ENCODE assay signal across 13 cellular contexts in the genomic region with DNA sequence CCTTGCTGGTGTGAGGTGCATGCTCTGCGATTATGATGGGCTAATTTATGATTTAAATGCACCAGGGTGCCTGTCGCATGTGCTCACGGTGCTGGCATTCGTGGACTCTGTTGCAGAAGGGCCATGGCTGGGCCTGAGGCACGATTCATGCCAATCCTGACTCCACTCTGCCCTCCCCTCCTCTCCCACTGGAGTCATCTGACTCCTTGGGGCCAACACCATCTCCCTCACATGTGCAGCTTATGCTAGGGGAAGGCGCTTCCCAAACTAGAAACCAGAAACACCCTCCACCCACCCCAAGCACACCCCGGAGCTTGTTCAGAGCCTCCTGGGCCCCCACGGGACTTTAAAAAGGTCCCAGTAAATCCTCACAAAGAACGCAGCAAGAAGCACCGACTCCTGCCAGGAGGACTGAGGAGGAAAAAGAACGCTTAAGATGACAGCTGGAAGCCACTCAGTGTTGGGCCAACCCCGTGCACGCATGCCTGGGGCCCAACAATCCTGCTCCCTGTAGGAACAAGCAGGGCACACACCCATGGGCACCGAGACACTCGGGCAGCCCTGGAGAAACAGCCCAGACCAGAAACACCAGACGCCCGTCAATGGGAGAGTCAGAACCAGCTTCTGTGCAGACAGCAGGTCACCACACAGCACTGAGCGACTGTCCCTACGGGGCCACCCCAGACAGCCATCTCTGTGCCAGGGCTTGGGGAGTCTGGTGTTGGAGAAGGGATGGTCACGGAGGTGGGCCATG. TPM values are rescaled to one million over a fixed set of nuclear protein-coding genes. Genes with fewer than 3 reads are reported as not detected.
A peak's percentile ranks its signal among the peaks of the same experiment; 100 is the strongest.
DNase-seq lines count a peak whose midpoint lies in the region; ATAC-seq, FAIRE-seq and TF ChIP-seq lines count a peak whose summit lies in the region.
"Had no signal": no experiment of that assay in that cellular context is flagged by ENCODE, and none has a peak within 500 bp of the region (broad histone marks: within the 10 kb centered on the region; RNA-seq: fewer than 3 reads in every experiment).

No MANE protein-coding gene starts in this region.

- intact Hi-C loops in Right ventricle myocardium superior (cut with DNase I) (loop anchor here (5.0 kb wide), 1 partner anchor 107 kb away; the partner anchor contains the start of gene BAIAP2L1), K562 (cut with micrococcal nuclease) (loop anchor here (1.0 to 5.0 kb wide), 3 partner anchors 106 to 542 kb away; partner anchors contain the start of gene BAIAP2L1), upper lobe of right lung (cut with DNase I) (loop anchor here (10.0 kb wide), 1 partner anchor 109 kb away; the partner anchor contains the start of gene BAIAP2L1)

- H3K4me3 ChIP-seq in right atrium auricular region (no peak overlapping the region), K562 (no peak overlapping the region), upper lobe of right lung (no peak overlapping the region)
- H3K4me3 ChIP-seq: SK-N-MC had no signal

- H3K4me2 ChIP-seq in K562 (ENCODE audit: insufficient read depth, low read length): no peak overlapping the region

- in situ Hi-C loops in K562 (cut with MboI): loop anchor here (5.0 to 10.0 kb wide), 2 partner anchors 449 to 547 kb away; no protein-coding TSS in a partner anchor

- H3K79me2 ChIP-seq in K562 (ENCODE audit: control insufficient read depth, insufficient read depth, low read length): no peaks in the 10 kb centered on the region

- TF ChIP-seq CTCF in right atrium auricular region (IDR thresholded peaks at IDR 0.05) (no peak), K562 (IDR thresholded peaks at IDR 0.05 in 2 of 3, conservative IDR thresholded peaks at IDR 0.05 in 1 of 3; ENCODE audit: insufficient read depth in 2 of 3, low read depth in 1 of 3, low read length in 3 of 3) (no peak), upper lobe of right lung (IDR thresholded peaks at IDR 0.05) (no peak)

- DNase-seq in Right ventricle myocardium superior (no peak), right atrium auricular region (ENCODE audit: low spot score) (no peak), K562 (ENCODE audit: extremely low read depth in 1 of 4, low spot score in 3 of 4) (no peak), midbrain (lab: John Stamatoyannopoulos, UW) (peak; percentile 8), upper lobe of right lung (no peak)
- DNase-seq in stimulated activated CD4-positive, alpha-beta T cell treated with anti-CD3 and anti-CD28 coated beads, Interleukin-4, amount 100 ng/mL, for 24 hours: no peak

- TF ChIP-seq RAD21 in K562 (CRISPR knock-in tag; conservative IDR thresholded peaks at IDR 0.05 in 1 of 2, IDR thresholded peaks at IDR 0.05 in 1 of 2): no peak

- ATAC-seq in Right ventricle myocardium superior (ENCODE audit: poor library complexity) (peak; percentile 19), K562 (no peak), upper lobe of right lung (peak; percentile 45), GM21576 (IDR thresholded peaks at IDR 0.05; ENCODE audit: unreplicated experiment) (no peak), GM21528 (IDR thresholded peaks at IDR 0.05; ENCODE audit: low FRiP score, unreplicated experiment) (no peak)

- H3K36me3 ChIP-seq in right atrium auricular region (peaks cover 42% of the 10 kb centered on the region), K562 (ENCODE audit: control insufficient read depth, insufficient read depth, low read length) (peaks cover 33% of the 10 kb centered on the region; the same call in 2 of the 3 replicates), upper lobe of right lung (peaks cover 54% of the 10 kb centered on the region)

- H3K27me3 ChIP-seq in right atrium auricular region: no peaks in the 10 kb centered on the region
- peaks cover 0 to 56% of the 10 kb centered on the region in 2 experiments; a peak in 2 of 5 replicates for H3K27me3 ChIP-seq in K562 (ENCODE audit: control insufficient read depth in 2 of 2, insufficient read depth in 2 of 2, low read length in 2 of 2)
- no peaks in the 10 kb centered on the region for H3K27me3 ChIP-seq in upper lobe of right lung

- 52% methylated on average over 20 of the region's 20 CpGs for WGBS in K562 (ENCODE audit: insufficient coverage, low coverage, missing lambda C conversion rate)

- H3K9me1 ChIP-seq in K562 (ENCODE audit: control insufficient read depth, insufficient read depth, low read length): no peaks in the 10 kb centered on the region

- H4K20me1 ChIP-seq in K562 (replicated peaks; ENCODE audit: control insufficient read depth, insufficient read depth, low read length): peaks cover 21% of the 10 kb centered on the region

- no peak overlapping the region for H2AFZ ChIP-seq in K562 (ENCODE audit: low read depth, low read length)

- H3K27ac ChIP-seq in right atrium auricular region (peak overlapping the region in 1 of 2 donors; percentile 6), K562 (ENCODE audit: extremely low read depth, low read depth, low read length) (no peak overlapping the region), upper lobe of right lung (no peak overlapping the region)
- H3K27ac ChIP-seq: SK-N-MC had no signal

- no peak for TF ChIP-seq POLR2A in K562 (conservative IDR thresholded peaks at IDR 0.05)

- no peaks in the 10 kb centered on the region for H3K9me3 ChIP-seq in right atrium auricular region
- no peaks in the 10 kb centered on the region for H3K9me3 ChIP-seq in K562 (replicated peaks; ENCODE audit: control insufficient read depth, insufficient read depth, low read depth, low read length)
- no peaks in the 10 kb centered on the region for H3K9me3 ChIP-seq in upper lobe of right lung

- FAIRE-seq in K562 (lab: Jason Lieb, UNC): no peak
- FAIRE-seq: endometrium, GM19239, islet of Langerhans, TTC549 had no signal

- POLR2A ChIA-PET in K562 (lab: Yijun Ruan, JAX): interaction anchor here (0.6 kb wide), 2 partner anchors 105 to 447 kb away, joined by 3 read pairs; partner anchors contain the start of gene BAIAP2L1

- CTCF ChIA-PET in K562 (lab: Yijun Ruan, JAX; ENCODE audit: low intra/inter-chr PET ratio): interaction anchor here (0.7 to 2.3 kb wide), 3 partner anchors 105 to 582 kb away, joined by 3 to 23 read pairs (median 4); partner anchors contain the start of genes BAIAP2L1 and TRRAP

- H3K4me1 ChIP-seq in right atrium auricular region (peaks cover 0 to 11% of the 10 kb centered on the region in 2 donors), K562 (replicated peaks in 1 of 2; ENCODE audit: control insufficient read depth in 2 of 2, insufficient read depth in 2 of 2, low read length in 2 of 2) (peaks cover 0 to 17% of the 10 kb centered on the region in 2 experiments; a peak in 2 of 5 replicates), upper lobe of right lung (no peaks in the 10 kb centered on the region)

- TF ChIP-seq EP300 in K562 (IDR thresholded peaks at IDR 0.05; ENCODE audit: low read length): no peak

- no TSS peak for BruUV-seq in K562 (replicated peaks; lab: Mats Ljungman, UMichigan)

- H3K9ac ChIP-seq in K562 (ENCODE audit: insufficient read depth in 1 of 2, low read depth in 2 of 2, low read length in 2 of 2): no peak overlapping the region

TF ChIP-seq in K562, 482 proteins besides CTCF, POLR2A, EP300 and RAD21 (continues in another document):
- TF ChIP-seq POLR2G (IDR thresholded peaks at IDR 0.05; ENCODE audit: low read depth, low read length): peak; percentile 20; the same call in 1 of the 2 replicates

RNA-seq across cellular contexts. Expression of gene BRI3, which starts 14.2 kb away (rescaled TPM):
- total RNA-seq in Right ventricle myocardium superior: 222 TPM
- 10 to 100 TPM; 55.6 to 61.1 TPM for total RNA-seq in right atrium auricular region
- 12.6 and 25.0 TPM in 2 replicates for total RNA-seq in K562 (2011; cell fraction: chromatin; rRNA removed; ENCODE audit: low replicate concordance)
- 16.4 and 20.8 TPM in 2 replicates for total RNA-seq in K562 (2011; cell fraction: nucleolus; rRNA removed)
- total RNA-seq in K562 (2011; cell fraction: nucleoplasm; rRNA removed): 21.3 and 23.7 TPM in 2 replicates
- total RNA-seq in K562 (2014; rRNA removed): 9.9 and 10.7 TPM in 2 replicates
- total RNA-seq in K562 (2014; rRNA removed; fragmentation: Illumina TruSeq; extraction: Trizol): 11.9 and 21.6 TPM in 2 replicates
- 29.1 and 29.8 TPM in 2 replicates for total RNA-seq in K562 (2015; rRNA removed; fragmentation: Illumina TruSeq; extraction: Trizol)
- 55.1 and 57.4 TPM in 2 replicates for total RNA-seq in K562 (2021)
- polyA plus RNA-seq in K562 (2011; rRNA removed): 18.6 and 21.3 TPM in 2 replicates
- polyA plus RNA-seq in K562 (2011; cell fraction: cytosol; rRNA removed): 24.1 and 28.7 TPM in 2 replicates
- 16.2 and 18.7 TPM in 2 replicates for polyA plus RNA-seq in K562 (2011; cell fraction: nucleus; rRNA removed)
- 46.4 and 129 TPM in 2 replicates for polyA plus RNA-seq in K562 (2012)
- polyA plus RNA-seq in K562 (2014; fragmentation: Illumina TruSeq; extraction: Trizol): 16.9 and 26.0 TPM in 2 replicates
- polyA plus RNA-seq in K562 (2014; fragmentation: Nextera tagmentation; extraction: Ambion mirVana): 1 to 10 TPM; 4.3 to 5.7 TPM
- 23.1 and 39.8 TPM in 2 replicates for polyA plus RNA-seq in K562 (2014; rRNA removed)
- polyA minus RNA-seq in K562 (2011; rRNA and poly(A)+ RNA removed): 8.9 and 9.1 TPM in 2 replicates
- 8.2 and 13.9 TPM in 2 replicates for polyA minus RNA-seq in K562 (2011; cell fraction: cytosol; rRNA and poly(A)+ RNA removed)
- 9.2 and 11.0 TPM in 2 replicates for polyA minus RNA-seq in K562 (2011; cell fraction: nucleus; rRNA and poly(A)+ RNA removed)
- 530 TPM for total RNA-seq in upper lobe of right lung

RNA-seq across cellular contexts. Expression of gene TECPR1, which starts 43.6 kb away (rescaled TPM):
- total RNA-seq in Right ventricle myocardium superior: 16.1 TPM
- 10 to 100 TPM; 11.5 to 13.9 TPM for total RNA-seq in right atrium auricular region
- total RNA-seq in K562 (2011; cell fraction: chromatin; rRNA removed; ENCODE audit: low replicate concordance): 19.4 and 31.8 TPM in 2 replicates
- 12.4 and 19.8 TPM in 2 replicates for total RNA-seq in K562 (2011; cell fraction: nucleolus; rRNA removed)
- 15.6 and 16.7 TPM in 2 replicates for total RNA-seq in K562 (2011; cell fraction: nucleoplasm; rRNA removed)
- 7.7 and 8.7 TPM in 2 replicates for total RNA-seq in K562 (2014; rRNA removed)
- 2.1 and 4.1 TPM in 2 replicates for total RNA-seq in K562 (2014; rRNA removed; fragmentation: Illumina TruSeq; extraction: Trizol)
- total RNA-seq in K562 (2015; rRNA removed; fragmentation: Illumina TruSeq; extraction: Trizol): 3.4 and 4.2 TPM in 2 replicates
- 10.5 and 15.0 TPM in 2 replicates for total RNA-seq in K562 (2021)
- polyA plus RNA-seq in K562 (2011; rRNA removed): 1.2 and 2.6 TPM in 2 replicates
- polyA plus RNA-seq in K562 (2011; cell fraction: cytosol; rRNA removed): 0.83 and 1.5 TPM in 2 replicates
- 4.3 and 6.8 TPM in 2 replicates for polyA plus RNA-seq in K562 (2011; cell fraction: nucleus; rRNA removed)
- 4.8 and 11.1 TPM in 2 replicates for polyA plus RNA-seq in K562 (2012)
- polyA plus RNA-seq in K562 (2014; fragmentation: Illumina TruSeq; extraction: Trizol): 2.2 and 3.4 TPM in 2 replicates
- under 1 TPM; 0.17 to 0.18 TPM for polyA plus RNA-seq in K562 (2014; fragmentation: Nextera tagmentation; extraction: Ambion mirVana)
- 4.4 and 6.2 TPM in 2 replicates for polyA plus RNA-seq in K562 (2014; rRNA removed)
- polyA minus RNA-seq in K562 (2011; rRNA and poly(A)+ RNA removed): 1.8 and 2.0 TPM in 2 replicates
- 3.1 and 6.8 TPM in 2 replicates for polyA minus RNA-seq in K562 (2011; cell fraction: cytosol; rRNA and poly(A)+ RNA removed)
- 3.4 and 4.3 TPM in 2 replicates for polyA minus RNA-seq in K562 (2011; cell fraction: nucleus; rRNA and poly(A)+ RNA removed)
- 55.2 TPM for total RNA-seq in upper lobe of right lung

Comparison
In these comparisons a context has a peak if more than half of its experiments do, and no peak if none do; other contexts are left out.
1. ATAC-seq: peak in Right ventricle myocardium superior (single experiment) and upper lobe of right lung (single experiment); none in K562 (single experiment), GM21576 (single experiment) and GM21528 (single experiment).